In genomic region chr2:219177594-219178376, GRCh38 we compare ENCODE assay signal across 1 cellular context.
TF ChIP-seq lines count a peak whose summit lies in the region.

Gene RETREG2, plus strand, starts transcription at chr2:219178275. Its CDS starts 78 bp downstream, at chr2:219178353.

TF ChIP-seq in K562, 482 proteins besides CTCF, POLR2A, EP300 and RAD21 (continued from another document and continues in another):
- TF ChIP-seq, protein P1, sequence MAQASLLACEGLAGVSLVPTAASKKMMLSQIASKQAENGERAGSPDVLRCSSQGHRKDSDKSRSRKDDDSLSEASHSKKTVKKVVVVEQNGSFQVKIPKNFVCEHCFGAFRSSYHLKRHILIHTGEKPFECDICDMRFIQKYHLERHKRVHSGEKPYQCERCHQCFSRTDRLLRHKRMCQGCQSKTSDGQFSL (CRISPR knock-in tag; IDR thresholded peaks at IDR 0.05), result peak; percentile 97
- TF ChIP-seq, protein P1 (tag; IDR thresholded peaks at IDR 0.05), result peak in 1 of 2 experiments; percentile 96; a peak in 2 of 4 replicates
- TF ChIP-seq KLF6 (CRISPR knock-in tag; IDR thresholded peaks at IDR 0.05; ENCODE audit: borderline replicate concordance), result peak; percentile 97
- TF ChIP-seq CHD1 (IDR thresholded peaks at IDR 0.05; ENCODE audit: low read length), result no peak
- no peak for TF ChIP-seq HMG20A (CRISPR knock-in tag; conservative IDR thresholded peaks at IDR 0.05)
- TF ChIP-seq, protein P2, sequence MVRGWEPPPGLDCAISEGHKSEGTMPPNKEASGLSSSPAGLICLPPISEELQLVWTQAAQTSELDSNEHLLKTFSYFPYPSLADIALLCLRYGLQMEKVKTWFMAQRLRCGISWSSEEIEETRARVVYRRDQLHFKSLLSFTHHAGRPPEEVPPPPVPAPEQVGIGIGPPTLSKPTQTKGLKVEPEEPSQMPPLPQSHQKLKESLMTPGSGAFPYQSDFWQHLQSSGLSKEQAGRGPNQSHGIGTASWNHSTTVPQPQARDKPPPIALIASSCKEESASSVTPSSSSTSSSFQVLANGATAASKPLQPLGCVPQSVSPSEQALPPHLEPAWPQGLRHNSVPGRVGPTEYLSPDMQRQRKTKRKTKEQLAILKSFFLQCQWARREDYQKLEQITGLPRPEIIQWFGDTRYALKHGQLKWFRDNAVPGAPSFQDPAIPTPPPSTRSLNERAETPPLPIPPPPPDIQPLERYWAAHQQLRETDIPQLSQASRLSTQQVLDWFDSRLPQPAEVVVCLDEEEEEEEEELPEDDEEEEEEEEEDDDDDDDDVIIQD (CRISPR knock-in tag; IDR thresholded peaks at IDR 0.05), result no peak
- peak; percentile 63 for TF ChIP-seq HDAC2 (IDR thresholded peaks at IDR 0.05)
- no peak for TF ChIP-seq ZNF57 (CRISPR knock-in tag; IDR thresholded peaks at IDR 0.05)
- TF ChIP-seq POLR2AphosphoS2 (IDR thresholded peaks at IDR 0.05; ENCODE audit: low read length), result no peak
- peak; percentile 75; the same call in 1 of the 2 replicates for TF ChIP-seq JUND (IDR thresholded peaks at IDR 0.05; ENCODE audit: borderline replicate concordance, low read depth, low read length)
- TF ChIP-seq JUND (tag; IDR thresholded peaks at IDR 0.05; ENCODE audit: borderline replicate concordance, low read depth, low read length), result peak; percentile 79; the same call in 2 of the 3 replicates
- TF ChIP-seq PRDM10 (IDR thresholded peaks at IDR 0.05; ENCODE audit: partially characterized antibody), result no peak
- TF ChIP-seq, protein P3, sequence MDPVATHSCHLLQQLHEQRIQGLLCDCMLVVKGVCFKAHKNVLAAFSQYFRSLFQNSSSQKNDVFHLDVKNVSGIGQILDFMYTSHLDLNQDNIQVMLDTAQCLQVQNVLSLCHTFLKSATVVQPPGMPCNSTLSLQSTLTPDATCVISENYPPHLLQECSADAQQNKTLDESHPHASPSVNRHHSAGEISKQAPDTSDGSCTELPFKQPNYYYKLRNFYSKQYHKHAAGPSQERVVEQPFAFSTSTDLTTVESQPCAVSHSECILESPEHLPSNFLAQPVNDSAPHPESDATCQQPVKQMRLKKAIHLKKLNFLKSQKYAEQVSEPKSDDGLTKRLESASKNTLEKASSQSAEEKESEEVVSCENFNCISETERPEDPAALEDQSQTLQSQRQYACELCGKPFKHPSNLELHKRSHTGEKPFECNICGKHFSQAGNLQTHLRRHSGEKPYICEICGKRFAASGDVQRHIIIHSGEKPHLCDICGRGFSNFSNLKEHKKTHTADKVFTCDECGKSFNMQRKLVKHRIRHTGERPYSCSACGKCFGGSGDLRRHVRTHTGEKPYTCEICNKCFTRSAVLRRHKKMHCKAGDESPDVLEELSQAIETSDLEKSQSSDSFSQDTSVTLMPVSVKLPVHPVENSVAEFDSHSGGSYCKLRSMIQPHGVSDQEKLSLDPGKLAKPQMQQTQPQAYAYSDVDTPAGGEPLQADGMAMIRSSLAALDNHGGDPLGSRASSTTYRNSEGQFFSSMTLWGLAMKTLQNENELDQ (CRISPR knock-in tag; IDR thresholded peaks at IDR 0.05; ENCODE audit: borderline replicate concordance), result no peak
- no peak for TF ChIP-seq TCF7 (IDR thresholded peaks at IDR 0.05; ENCODE audit: borderline replicate concordance)
- no peak for TF ChIP-seq ZNF830 (CRISPR knock-in tag; IDR thresholded peaks at IDR 0.05)
- TF ChIP-seq HDGF (IDR thresholded peaks at IDR 0.05), result no peak
- no peak for TF ChIP-seq ZBTB9 (CRISPR knock-in tag; IDR thresholded peaks at IDR 0.05)
- TF ChIP-seq MTA1 (IDR thresholded peaks at IDR 0.05; ENCODE audit: borderline replicate concordance), result no peak
- no peak for TF ChIP-seq BCL6 (CRISPR knock-in tag; IDR thresholded peaks at IDR 0.05)
- no peak for TF ChIP-seq OTX1 (CRISPR knock-in tag; IDR thresholded peaks at IDR 0.05)
- no peak for TF ChIP-seq HMG20B (CRISPR knock-in tag; IDR thresholded peaks at IDR 0.05)
- no peak for TF ChIP-seq ETS2 (tag; IDR thresholded peaks at IDR 0.05; ENCODE audit: borderline replicate concordance, poor library complexity, severe bottlenecking)
- no peak; the same call in 1 of the 2 replicates for TF ChIP-seq DMBX1 (CRISPR knock-in tag; IDR thresholded peaks at IDR 0.05; ENCODE audit: borderline replicate concordance)
- TF ChIP-seq FOXK2 (conservative IDR thresholded peaks at IDR 0.05 in 1 of 2, IDR thresholded peaks at IDR 0.05 in 1 of 2; ENCODE audit: low read depth in 2 of 2), result peak; percentile 87; a peak in 3 of 4 replicates
- TF ChIP-seq MAFF (IDR thresholded peaks at IDR 0.05; ENCODE audit: low read length), result no peak
- TF ChIP-seq TBL1XR1 (IDR thresholded peaks at IDR 0.05; ENCODE audit: low read length in 2 of 2), result no peak
- TF ChIP-seq, protein P4, sequence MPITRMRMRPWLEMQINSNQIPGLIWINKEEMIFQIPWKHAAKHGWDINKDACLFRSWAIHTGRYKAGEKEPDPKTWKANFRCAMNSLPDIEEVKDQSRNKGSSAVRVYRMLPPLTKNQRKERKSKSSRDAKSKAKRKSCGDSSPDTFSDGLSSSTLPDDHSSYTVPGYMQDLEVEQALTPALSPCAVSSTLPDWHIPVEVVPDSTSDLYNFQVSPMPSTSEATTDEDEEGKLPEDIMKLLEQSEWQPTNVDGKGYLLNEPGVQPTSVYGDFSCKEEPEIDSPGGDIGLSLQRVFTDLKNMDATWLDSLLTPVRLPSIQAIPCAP (CRISPR knock-in tag; IDR thresholded peaks at IDR 0.05; ENCODE audit: borderline replicate concordance), result no peak
- TF ChIP-seq ZNF134 (CRISPR knock-in tag; conservative IDR thresholded peaks at IDR 0.05), result 0 out of 2 replicates have a peak, but pooled peaks have one; percentile 7
- no peak for TF ChIP-seq HDAC3 (IDR thresholded peaks at IDR 0.05; ENCODE audit: borderline replicate concordance, partially characterized antibody)
- no peak for TF ChIP-seq NFIX (CRISPR knock-in tag; IDR thresholded peaks at IDR 0.05; ENCODE audit: low read depth)
- peak; percentile 19; the same call in 1 of the 2 replicates for TF ChIP-seq TFAP4 (CRISPR knock-in tag; IDR thresholded peaks at IDR 0.05; ENCODE audit: borderline replicate concordance)
- TF ChIP-seq HSF4 (CRISPR knock-in tag; IDR thresholded peaks at IDR 0.05; ENCODE audit: borderline replicate concordance), result no peak
- TF ChIP-seq MGA (IDR thresholded peaks at IDR 0.05), result peak; percentile 23
- no peak for TF ChIP-seq XRCC3 (IDR thresholded peaks at IDR 0.05)
- no peak for TF ChIP-seq SP2 (IDR thresholded peaks at IDR 0.05; ENCODE audit: extremely low read depth, low read depth, low read length, poor library complexity, severe bottlenecking)
- TF ChIP-seq SRSF9 (IDR thresholded peaks at IDR 0.05; ENCODE audit: borderline replicate concordance, low read depth, low read length), result no peak
- no peak for TF ChIP-seq HLTF (IDR thresholded peaks at IDR 0.05)
